Comparison of ENCODE assay signal across 8 cellular contexts in genomic region chr17:27241346-27241946, GRCh38. TPM values are rescaled to one million over a fixed set of nuclear protein-coding genes. Genes with fewer than 3 reads are reported as not detected.
A peak's percentile ranks its signal among the peaks of the same experiment; 100 is the strongest.
DNase-seq lines count a peak whose midpoint lies in the region; ATAC-seq and TF ChIP-seq lines count a peak whose summit lies in the region.

No MANE protein-coding gene starts in this region.

- no peak for TF ChIP-seq CTCF in progenitor cell of endocrine pancreas (IDR thresholded peaks at IDR 0.05; ENCODE audit: unreplicated experiment)

- H3K36me3 Mint-ChIP-seq in activated T-helper 1 cell treated with anti-CD3 and anti-CD28 coated beads, Interleukin-12 subunit alpha, Interleukin-12 subunit beta, Interleukin-2, Interleukin-4 antibody, amounts not matched to agents 30 ng/mL and 10 ng/mL and 1 ng/mL, durations not matched to agents 14 hours and 24 hours and 36 hours (ENCODE audit: low read depth), result no peaks in the 10 kb centered on the region
- no peaks in the 10 kb centered on the region for H3K36me3 Mint-ChIP-seq in progenitor cell of endocrine pancreas (ENCODE audit: insufficient read depth)
- H3K36me3 Mint-ChIP-seq in activated CD4-positive, alpha-beta T cell treated with anti-CD3 and anti-CD28 coated beads, Interleukin-2, amount 10 ng/mL, durations not matched to agents 24 days and 14 days (ENCODE audit: low read depth), result no peaks in the 10 kb centered on the region

- no peaks in the 10 kb centered on the region for H3K9me3 Mint-ChIP-seq in activated T-helper 1 cell treated with anti-CD3 and anti-CD28 coated beads, Interleukin-12 subunit alpha, Interleukin-12 subunit beta, Interleukin-2, Interleukin-4 antibody, amounts not matched to agents 30 ng/mL and 10 ng/mL and 1 ng/mL, durations not matched to agents 14 hours and 24 hours and 36 hours
- H3K9me3 Mint-ChIP-seq in progenitor cell of endocrine pancreas (ENCODE audit: low read depth), result no peaks in the 10 kb centered on the region
- no peaks in the 10 kb centered on the region for H3K9me3 Mint-ChIP-seq in activated CD4-positive, alpha-beta T cell treated with anti-CD3 and anti-CD28 coated beads, Interleukin-2, amount 10 ng/mL, durations not matched to agents 24 days and 14 days

- no peak for DNase-seq in activated T-helper 1 cell treated with anti-CD3 and anti-CD28 coated beads, Interleukin-12 subunit alpha, Interleukin-12 subunit beta, Interleukin-2, Interleukin-4 antibody, amounts not matched to agents 30 ng/mL and 10 ng/mL and 1 ng/mL, durations not matched to agents 14 hours and 24 hours and 36 hours (ENCODE audit: low spot score)
- DNase-seq in progenitor cell of endocrine pancreas (ENCODE audit: low spot score, unreplicated experiment) (no peak), hippocampal formation (lab: John Stamatoyannopoulos, UW) (no peak)
- DNase-seq in activated CD4-positive, alpha-beta T cell treated with anti-CD3 and anti-CD28 coated beads, Interleukin-2, amount 10 ng/mL, durations not matched to agents 24 days and 14 days, result no peak

- peaks cover 34% of the 10 kb centered on the region for H3K4me1 Mint-ChIP-seq in activated T-helper 1 cell treated with anti-CD3 and anti-CD28 coated beads, Interleukin-12 subunit alpha, Interleukin-12 subunit beta, Interleukin-2, Interleukin-4 antibody, amounts not matched to agents 30 ng/mL and 10 ng/mL and 1 ng/mL, durations not matched to agents 14 hours and 24 hours and 36 hours (ENCODE audit: low read depth)
- peaks cover 28% of the 10 kb centered on the region for H3K4me1 Mint-ChIP-seq in progenitor cell of endocrine pancreas (ENCODE audit: low read depth)
- peaks cover 29% of the 10 kb centered on the region for H3K4me1 Mint-ChIP-seq in activated CD4-positive, alpha-beta T cell treated with anti-CD3 and anti-CD28 coated beads, Interleukin-2, amount 10 ng/mL, durations not matched to agents 24 days and 14 days

- H3K4me3 Mint-ChIP-seq in activated T-helper 1 cell treated with anti-CD3 and anti-CD28 coated beads, Interleukin-12 subunit alpha, Interleukin-12 subunit beta, Interleukin-2, Interleukin-4 antibody, amounts not matched to agents 30 ng/mL and 10 ng/mL and 1 ng/mL, durations not matched to agents 14 hours and 24 hours and 36 hours, result peak overlapping the region; percentile 40
- peak overlapping the region; percentile 50 for H3K4me3 Mint-ChIP-seq in progenitor cell of endocrine pancreas (ENCODE audit: low read depth)
- no peak overlapping the region for H3K4me3 Mint-ChIP-seq in activated CD4-positive, alpha-beta T cell treated with anti-CD3 and anti-CD28 coated beads, Interleukin-2, amount 10 ng/mL, durations not matched to agents 24 days and 14 days

- peaks cover 24% of the 10 kb centered on the region for H3K27me3 Mint-ChIP-seq in activated T-helper 1 cell treated with anti-CD3 and anti-CD28 coated beads, Interleukin-12 subunit alpha, Interleukin-12 subunit beta, Interleukin-2, Interleukin-4 antibody, amounts not matched to agents 30 ng/mL and 10 ng/mL and 1 ng/mL, durations not matched to agents 14 hours and 24 hours and 36 hours (ENCODE audit: insufficient read depth)
- H3K27me3 Mint-ChIP-seq in progenitor cell of endocrine pancreas, result no peaks in the 10 kb centered on the region
- H3K27me3 Mint-ChIP-seq in activated CD4-positive, alpha-beta T cell treated with anti-CD3 and anti-CD28 coated beads, Interleukin-2, amount 10 ng/mL, durations not matched to agents 24 days and 14 days, result peaks cover 13% of the 10 kb centered on the region

- ATAC-seq in GM18868 (IDR thresholded peaks at IDR 0.05; ENCODE audit: unreplicated experiment) (peak; percentile 65), HG02759 (IDR thresholded peaks at IDR 0.05; ENCODE audit: unreplicated experiment) (peak; percentile 53), HG03108 (IDR thresholded peaks at IDR 0.05; ENCODE audit: unreplicated experiment) (no peak), HG03196 (IDR thresholded peaks at IDR 0.05; ENCODE audit: unreplicated experiment) (no peak)

- intact Hi-C loops in activated T-helper 1 cell treated with anti-CD3 and anti-CD28 coated beads, Interleukin-12 subunit alpha, Interleukin-12 subunit beta, Interleukin-2, Interleukin-4 antibody, amounts not matched to agents 30 ng/mL and 10 ng/mL and 1 ng/mL, durations not matched to agents 14 hours and 24 hours and 36 hours (cut with micrococcal nuclease), result no loop called here
- intact Hi-C loops in activated CD4-positive, alpha-beta T cell treated with anti-CD3 and anti-CD28 coated beads, Interleukin-2, amount 10 ng/mL, durations not matched to agents 24 days and 14 days (cut with micrococcal nuclease), result loop anchor here (5.0 kb wide), 1 partner anchor 111 kb away; no protein-coding TSS in a partner anchor

- no peak overlapping the region for H3K27ac Mint-ChIP-seq in activated T-helper 1 cell treated with anti-CD3 and anti-CD28 coated beads, Interleukin-12 subunit alpha, Interleukin-12 subunit beta, Interleukin-2, Interleukin-4 antibody, amounts not matched to agents 30 ng/mL and 10 ng/mL and 1 ng/mL, durations not matched to agents 14 hours and 24 hours and 36 hours
- H3K27ac Mint-ChIP-seq in progenitor cell of endocrine pancreas, result peak overlapping the region; percentile 94
- H3K27ac Mint-ChIP-seq in activated CD4-positive, alpha-beta T cell treated with anti-CD3 and anti-CD28 coated beads, Interleukin-2, amount 10 ng/mL, durations not matched to agents 24 days and 14 days, result no peak overlapping the region

RNA-seq across cellular contexts. Expression of gene WSB1, which starts 52.5 kb away (rescaled TPM):
- 90.3 and 102 TPM in 2 replicates for total RNA-seq in activated T-helper 1 cell treated with anti-CD3 and anti-CD28 coated beads, Interleukin-12 subunit alpha, Interleukin-12 subunit beta, Interleukin-2, Interleukin-4 antibody, amounts not matched to agents 30 ng/mL and 10 ng/mL and 1 ng/mL, durations not matched to agents 14 hours and 24 hours and 36 hours
- 452 and 468 TPM in 2 replicates for total RNA-seq in progenitor cell of endocrine pancreas
- 135 and 136 TPM in 2 replicates for total RNA-seq in activated CD4-positive, alpha-beta T cell treated with anti-CD3 and anti-CD28 coated beads, Interleukin-2, amount 10 ng/mL, durations not matched to agents 24 days and 14 days

Comparison
In these comparisons a context has a peak if more than half of its experiments do, and no peak if none do; other contexts are left out.
1. ATAC-seq: peak in GM18868 (single experiment) and HG02759 (single experiment); none in HG03108 (single experiment) and HG03196 (single experiment).